34 cellular contexts compared by ENCODE assay signal in the genomic region with DNA sequence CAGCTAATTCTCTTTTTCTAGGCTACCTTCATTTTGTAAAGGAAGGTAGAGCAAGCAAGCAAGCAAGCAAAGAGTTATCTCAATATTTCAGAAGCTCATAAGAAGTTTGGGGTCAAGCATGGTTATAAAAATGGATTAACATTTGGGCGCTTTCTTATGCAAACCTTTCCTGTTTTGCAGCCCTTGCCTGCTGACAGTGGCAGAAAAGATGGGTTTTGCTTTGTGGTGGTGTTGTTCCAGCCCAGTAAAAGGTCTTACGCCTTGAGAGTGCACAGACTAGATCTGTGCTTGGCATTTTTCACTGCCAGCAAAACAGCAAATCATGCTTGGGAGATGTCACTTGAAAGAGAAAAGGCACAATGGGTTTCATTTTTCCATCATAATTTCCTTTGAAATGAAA.
"Had no signal": no experiment of that assay in that cellular context is flagged by ENCODE, and none has a peak within 500 bp of the region (broad histone marks: within the 10 kb centered on the region; RNA-seq: fewer than 3 reads in every experiment).

No MANE protein-coding gene starts in this region.

- H3K4me1 Mint-ChIP-seq: activated B cell treated with CpG ODN at 0.5 μM for 24 hours; activated CD4-positive, alpha-beta T cell treated with anti-CD3 and anti-CD28 coated beads, Interleukin-2, amount 10 ng/mL, durations not matched to agents 24 days and 14 days; activated naive CD8-positive, alpha-beta T cell treated with anti-CD3 and anti-CD28 coated beads, Interleukin-2, amount 10 ng/mL, durations not matched to agents 7 days and 5 days; activated T-helper 17 cell treated with anti-CD3 and anti-CD28 coated beads, Interleukin-2, amount 50 U/mL, for 72 hours; T-cell; T-helper 17 cell had no signal

- H3K27ac Mint-ChIP-seq: activated B cell treated with CpG ODN at 0.5 μM for 24 hours; activated CD4-positive, alpha-beta memory T cell treated with anti-CD3 and anti-CD28 coated beads for 36 hours; activated CD4-positive, alpha-beta T cell treated with anti-CD3 and anti-CD28 coated beads, Interleukin-2, amount 10 ng/mL, durations not matched to agents 24 days and 14 days; activated CD8-positive, alpha-beta T cell treated with anti-CD3 and anti-CD28 coated beads for 36 hours; activated naive CD4-positive, alpha-beta T cell treated with anti-CD3 and anti-CD28 coated beads for 36 hours; activated naive CD4-positive, alpha-beta T cell treated with anti-CD3 and anti-CD28 coated beads, Interleukin-2, amount 50 U/mL, for 72 hours; activated naive CD8-positive, alpha-beta T cell treated with anti-CD3 and anti-CD28 coated beads, Interleukin-2, amount 10 ng/mL, durations not matched to agents 7 days and 5 days; activated T-cell treated with anti-CD3 and anti-CD28 coated beads, Interleukin-2, amount 50 U/mL, for 72 hours; activated T-helper 1 cell treated with anti-CD3 and anti-CD28 coated beads, Interleukin-12 subunit alpha, Interleukin-12 subunit beta, Interleukin-2, Interleukin-4 antibody, amounts not matched to agents 30 ng/mL and 10 ng/mL and 1 ng/mL, durations not matched to agents 14 hours and 24 hours and 36 hours; activated T-helper 17 cell treated with anti-CD3 and anti-CD28 coated beads, Interleukin-2, amount 50 U/mL, for 72 hours; T-cell; T-helper 17 cell had no signal

- H3K9me3 ChIP-seq: adrenal gland, body of pancreas, breast epithelium had no signal

- H3K4me3 Mint-ChIP-seq: activated B cell treated with CpG ODN at 0.5 μM for 24 hours; activated CD4-positive, alpha-beta memory T cell treated with anti-CD3 and anti-CD28 coated beads for 36 hours; activated CD4-positive, alpha-beta T cell treated with anti-CD3 and anti-CD28 coated beads, Interleukin-2, amount 10 ng/mL, durations not matched to agents 24 days and 14 days; activated CD8-positive, alpha-beta T cell treated with anti-CD3 and anti-CD28 coated beads for 36 hours; activated naive CD4-positive, alpha-beta T cell treated with anti-CD3 and anti-CD28 coated beads for 36 hours; activated naive CD8-positive, alpha-beta T cell treated with anti-CD3 and anti-CD28 coated beads, Interleukin-2, amount 10 ng/mL, durations not matched to agents 7 days and 5 days; activated T-cell treated with anti-CD3 and anti-CD28 coated beads, Interleukin-2, amount 50 U/mL, for 4 hours; activated T-cell treated with anti-CD3 and anti-CD28 coated beads, Interleukin-2, amount 50 U/mL, for 72 hours; activated T-helper 1 cell treated with anti-CD3 and anti-CD28 coated beads, Interleukin-12 subunit alpha, Interleukin-12 subunit beta, Interleukin-2, Interleukin-4 antibody, amounts not matched to agents 30 ng/mL and 10 ng/mL and 1 ng/mL, durations not matched to agents 14 hours and 24 hours and 36 hours; activated T-helper 17 cell treated with anti-CD3 and anti-CD28 coated beads, Interleukin-2, amount 50 U/mL, for 72 hours; T-cell; T-helper 17 cell had no signal

- H3K27ac ChIP-seq: adrenal gland, body of pancreas, brain microvascular endothelial cell, breast epithelium, VCaP had no signal

- ATAC-seq: activated CD8-positive, alpha-beta T cell treated with anti-CD3 and anti-CD28 coated beads for 36 hours; activated naive CD4-positive, alpha-beta T cell treated with anti-CD3 and anti-CD28 coated beads, Interleukin-2, amount 50 U/mL, for 72 hours; activated T-cell treated with anti-CD3 and anti-CD28 coated beads, Interleukin-2, amount 50 U/mL, for 4 hours; activated T-cell treated with anti-CD3 and anti-CD28 coated beads, Interleukin-2, amount 50 U/mL, for 72 hours; activated T-helper 17 cell treated with anti-CD3 and anti-CD28 coated beads, Interleukin-2, amount 50 U/mL, for 72 hours; body of pancreas; T-cell; T-helper 17 cell had no signal

- H3K36me3 ChIP-seq: adrenal gland, brain microvascular endothelial cell, breast epithelium had no signal

- H3K4me1 ChIP-seq: adrenal gland, body of pancreas, breast epithelium had no signal

- H3K27me3 Mint-ChIP-seq: activated B cell treated with CpG ODN at 0.5 μM for 24 hours; activated CD4-positive, alpha-beta memory T cell treated with anti-CD3 and anti-CD28 coated beads for 36 hours; activated CD4-positive, alpha-beta T cell treated with anti-CD3 and anti-CD28 coated beads, Interleukin-2, amount 10 ng/mL, durations not matched to agents 24 days and 14 days; activated CD8-positive, alpha-beta T cell treated with anti-CD3 and anti-CD28 coated beads for 36 hours; T-cell; T-helper 17 cell had no signal

- H3K9me3 Mint-ChIP-seq: activated B cell treated with CpG ODN at 0.5 μM for 24 hours; activated CD4-positive, alpha-beta memory T cell treated with anti-CD3 and anti-CD28 coated beads for 36 hours; activated CD4-positive, alpha-beta T cell treated with anti-CD3 and anti-CD28 coated beads, Interleukin-2, amount 10 ng/mL, durations not matched to agents 24 days and 14 days; activated CD8-positive, alpha-beta T cell treated with anti-CD3 and anti-CD28 coated beads for 36 hours; activated naive CD4-positive, alpha-beta T cell treated with anti-CD3 and anti-CD28 coated beads for 36 hours; activated T-cell treated with anti-CD3 and anti-CD28 coated beads, Interleukin-2, amount 50 U/mL, for 4 hours; activated T-helper 1 cell treated with anti-CD3 and anti-CD28 coated beads, Interleukin-12 subunit alpha, Interleukin-12 subunit beta, Interleukin-2, Interleukin-4 antibody, amounts not matched to agents 30 ng/mL and 10 ng/mL and 1 ng/mL, durations not matched to agents 14 hours and 24 hours and 36 hours; T-cell had no signal

- FAIRE-seq: astrocyte, TTC549 had no signal

- H3K4me3 ChIP-seq: adrenal gland, body of pancreas, breast epithelium had no signal

- H3K36me3 Mint-ChIP-seq: activated CD4-positive, alpha-beta memory T cell treated with anti-CD3 and anti-CD28 coated beads for 36 hours; activated naive CD4-positive, alpha-beta T cell treated with anti-CD3 and anti-CD28 coated beads, Interleukin-2, amount 50 U/mL, for 72 hours; activated naive CD8-positive, alpha-beta T cell treated with anti-CD3 and anti-CD28 coated beads, Interleukin-2, amount 10 ng/mL, durations not matched to agents 7 days and 5 days; T-cell had no signal

- H3K27me3 ChIP-seq: adrenal gland, body of pancreas, brain microvascular endothelial cell, breast epithelium had no signal

- DNase-seq: activated B cell treated with CpG ODN at 0.5 μM for 24 hours; activated CD4-positive, alpha-beta memory T cell treated with anti-CD3 and anti-CD28 coated beads for 36 hours; activated CD4-positive, alpha-beta T cell treated with anti-CD3 and anti-CD28 coated beads for 4 hours; activated CD4-positive, alpha-beta T cell treated with anti-CD3 and anti-CD28 coated beads, Interleukin-2, amount 10 ng/mL, durations not matched to agents 24 days and 14 days; activated CD4-positive, alpha-beta T cell treated with anti-CD3 and anti-CD28 coated beads, Interleukin-2, amount 50 U/mL, for 1 hour; activated CD4-positive, alpha-beta T cell treated with anti-CD3 and anti-CD28 coated beads, Interleukin-2, amount 50 U/mL, for 4 hours; activated CD4-positive, CD25-positive, alpha-beta regulatory T cell treated with anti-CD3 and anti-CD28 coated beads, Interleukin-2, amount 50 U/mL, for 72 hours; activated CD8-positive, alpha-beta memory T cell treated with anti-CD3 and anti-CD28 coated beads, Interleukin-2, amount 50 U/mL, for 4 hours; activated CD8-positive, alpha-beta T cell treated with anti-CD3 and anti-CD28 coated beads for 36 hours; activated effector memory CD4-positive, alpha-beta T cell treated with anti-CD3 and anti-CD28 coated beads, Interleukin-2, amount 50 U/mL, for 16 hours; activated gamma-delta T cell treated with Interleukin-2 at 50 U/mL for 16 hours; activated naive CD4-positive, alpha-beta T cell; activated naive CD4-positive, alpha-beta T cell treated with anti-CD3 and anti-CD28 coated beads for 36 hours; activated naive CD4-positive, alpha-beta T cell treated with anti-CD3 and anti-CD28 coated beads, Interleukin-2, amount 50 U/mL, for 16 hours; activated naive CD8-positive, alpha-beta T cell treated with anti-CD3 and anti-CD28 coated beads, Interleukin-2, amount 10 ng/mL, durations not matched to agents 7 days and 5 days; activated T-cell treated with anti-CD3 and anti-CD28 coated beads for 4 hours; activated T-cell treated with anti-CD3 and anti-CD28 coated beads, Interleukin-2, amount 50 U/mL, for 1 hour; activated T-cell treated with anti-CD3 and anti-CD28 coated beads, Interleukin-2, amount 50 U/mL, for 4 hours; activated T-cell treated with anti-CD3 and anti-CD28 coated beads, Interleukin-2, amount 50 U/mL, for 72 hours; adrenal gland; amniotic stem cell; aorta; body of pancreas; brain microvascular endothelial cell; central memory CD4-positive, alpha-beta T cell; T-cell; T-helper 17 cell had no signal
